26 cellular contexts compared by ENCODE assay signal in the genomic region with DNA sequence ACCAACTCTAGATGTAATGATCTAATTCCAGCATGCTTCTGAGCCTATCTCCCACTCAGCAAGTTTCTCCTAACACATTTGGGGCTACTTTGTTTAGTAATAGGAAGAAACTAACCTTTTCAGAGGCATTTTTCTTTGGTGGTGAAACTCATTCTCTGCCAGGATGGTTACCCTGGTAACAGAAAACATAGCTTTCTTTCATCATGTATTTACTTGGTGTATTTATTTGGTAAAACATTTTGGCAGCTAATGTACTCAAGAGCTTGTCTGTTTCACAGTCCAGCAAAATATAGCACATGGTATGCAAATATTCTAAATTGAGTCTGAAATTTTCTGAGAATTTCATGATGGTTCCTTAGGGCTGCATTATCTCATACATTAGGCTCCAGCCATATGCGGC.
DNase-seq lines count a peak whose midpoint lies in the region; ATAC-seq, FAIRE-seq and TF ChIP-seq lines count a peak whose summit lies in the region.
"Had no signal": no experiment of that assay in that cellular context is flagged by ENCODE, and none has a peak within 500 bp of the region (broad histone marks: within the 10 kb centered on the region; RNA-seq: fewer than 3 reads in every experiment).

No MANE protein-coding gene starts in this region.

- no peak overlapping the region for H3K4me3 ChIP-seq in K562
- H3K4me3 ChIP-seq: GM23338, SK-N-MC had no signal

- FAIRE-seq in K562 (lab: Jason Lieb, UNC), result no peak
- FAIRE-seq: RCC 7860 had no signal

- no peaks in the 10 kb centered on the region for H3K4me1 ChIP-seq in K562 (replicated peaks in 1 of 2; ENCODE audit: control insufficient read depth in 2 of 2, insufficient read depth in 2 of 2, low read length in 2 of 2)
- H3K4me1 ChIP-seq: Caco-2 had no signal

- CTCF ChIA-PET in K562 (lab: Yijun Ruan, JAX; ENCODE audit: low intra/inter-chr PET ratio), result no interaction called here

- intact Hi-C loops in K562 (cut with micrococcal nuclease), result no loop called here

- in situ Hi-C loops in K562 (cut with MboI), result no loop called here

- no peak overlapping the region for H3K9ac ChIP-seq in K562 (ENCODE audit: insufficient read depth in 1 of 2, low read depth in 2 of 2, low read length in 2 of 2)

- BruUV-seq in K562 (replicated peaks; lab: Mats Ljungman, UMichigan), result no TSS peak

- 0% methylated on average over 1 of the region's 1 CpG for WGBS in K562 (ENCODE audit: insufficient coverage, low coverage, missing lambda C conversion rate)

- H3K27ac ChIP-seq in K562 (ENCODE audit: extremely low read depth, low read depth, low read length), result no peak overlapping the region
- H3K27ac ChIP-seq: 22Rv1, C4-2B, SK-N-MC had no signal

- POLR2A ChIA-PET in K562 (lab: Yijun Ruan, JAX), result no interaction called here

- TF ChIP-seq EP300 in K562 (IDR thresholded peaks at IDR 0.05; ENCODE audit: low read length), result no peak

- H3K9me1 ChIP-seq in K562 (ENCODE audit: control insufficient read depth, insufficient read depth, low read length), result no peaks in the 10 kb centered on the region

- H3K36me3 ChIP-seq in K562 (ENCODE audit: control insufficient read depth, insufficient read depth, low read length), result no peaks in the 10 kb centered on the region

- TF ChIP-seq RAD21 in K562 (CRISPR knock-in tag; conservative IDR thresholded peaks at IDR 0.05 in 1 of 2, IDR thresholded peaks at IDR 0.05 in 1 of 2), result no peak

- no peaks in the 10 kb centered on the region for H4K20me1 ChIP-seq in K562 (replicated peaks; ENCODE audit: control insufficient read depth, insufficient read depth, low read length)

- H3K79me2 ChIP-seq in K562 (ENCODE audit: control insufficient read depth, insufficient read depth, low read length), result no peaks in the 10 kb centered on the region

- DNase-seq in DMS53 (lab: John Stamatoyannopoulos, UW) (peak; percentile 43), DMS53 treated with DMSO at 0.1 percent for 48 hours (lab: John Stamatoyannopoulos, UW; ENCODE audit: unreplicated experiment) (no peak), NCI-H748 (lab: John Stamatoyannopoulos, UW; ENCODE audit: unreplicated experiment) (peak; percentile 40), NCI-H748 treated with DMSO at 0.1 percent for 48 hours (lab: John Stamatoyannopoulos, UW) (no peak), K562 (ENCODE audit: extremely low read depth in 1 of 4, low spot score in 3 of 4) (no peak), kidney tubule cell (ENCODE audit: low spot score) (peak; percentile 22)
- DNase-seq in NK-92 treated with Interleukin-12 subunit alpha and Interleukin-12 subunit beta, amount 100 ng/mL, for 24 hours (lab: John Stamatoyannopoulos, UW), result no peak
- DNase-seq: Caco-2; CD8-positive, alpha-beta T cell; DMS 273 treated with DMSO at 0.1 percent for 48 hours; DND-41; H9; HFFc6; KG1; MM.1S; NCI-H2107; NCI-H226; NCI-H510A; OCI-M1; SIG-M5 had no signal

- no peak overlapping the region for H2AFZ ChIP-seq in K562 (ENCODE audit: low read depth, low read length)
- H2AFZ ChIP-seq: GM23338 had no signal

- no peak for TF ChIP-seq CTCF in K562 (IDR thresholded peaks at IDR 0.05 in 2 of 3, conservative IDR thresholded peaks at IDR 0.05 in 1 of 3; ENCODE audit: insufficient read depth in 2 of 3, low read depth in 1 of 3, low read length in 3 of 3)

- no peaks in the 10 kb centered on the region for H3K27me3 ChIP-seq in K562 (ENCODE audit: control insufficient read depth in 2 of 2, insufficient read depth in 2 of 2, low read length in 2 of 2)

- no peak overlapping the region for H3K4me2 ChIP-seq in K562 (ENCODE audit: insufficient read depth, low read length)
- H3K4me2 ChIP-seq: GM23338 had no signal

- no peaks in the 10 kb centered on the region for H3K9me3 ChIP-seq in K562 (replicated peaks; ENCODE audit: control insufficient read depth, insufficient read depth, low read depth, low read length)
- H3K9me3 ChIP-seq: Caco-2 had no signal

- ATAC-seq in K562 (no peak), GM21786 (IDR thresholded peaks at IDR 0.05; ENCODE audit: unreplicated experiment) (no peak)
- ATAC-seq: CD8-positive, alpha-beta T cell; GM23338 had no signal

- TF ChIP-seq POLR2A in K562 (conservative IDR thresholded peaks at IDR 0.05), result no peak

TF ChIP-seq in K562, 482 proteins besides CTCF, POLR2A, EP300 and RAD21:
- TF ChIP-seq RFX1 (IDR thresholded peaks at IDR 0.05), result peak; percentile 19; the same call in 1 of the 2 replicates
- TF ChIP-seq GABPA (tag; conservative IDR thresholded peaks at IDR 0.05; ENCODE audit: low read depth), result no peak

Comparison
In these comparisons a context has a peak if more than half of its experiments do, and no peak if none do; other contexts are left out.
1. DNase-seq: peak in DMS53 (single experiment), NCI-H748 (single experiment) and kidney tubule cell (single experiment); none in DMS53 treated with DMSO at 0.1 percent for 48 hours (single experiment), NCI-H748 treated with DMSO at 0.1 percent for 48 hours (single experiment), K562 (0 of 4) and NK-92 treated with Interleukin-12 subunit alpha and Interleukin-12 subunit beta, amount 100 ng/mL, for 24 hours (single experiment).